In genomic region chr3:143600762-143601161, GRCh38 we compare ENCODE assay signal across 19 cellular contexts.
A peak's percentile ranks its signal among the peaks of the same experiment; 100 is the strongest.
DNase-seq lines count a peak whose midpoint lies in the region; ATAC-seq and TF ChIP-seq lines count a peak whose summit lies in the region.
"Had no signal": no experiment of that assay in that cellular context is flagged by ENCODE, and none has a peak within 500 bp of the region (broad histone marks: within the 10 kb centered on the region; RNA-seq: fewer than 3 reads in every experiment).

No MANE protein-coding gene starts in this region.

- H3K27ac ChIP-seq in esophagus muscularis mucosa (replicated peaks in 1 of 4) (no peak overlapping the region), WERI-Rb-1 (no peak overlapping the region)
- H3K27ac ChIP-seq: 22Rv1, ascending aorta, SJSA1 had no signal

- ATAC-seq in sciatic nerve = peak; percentile 53
- ATAC-seq: HepG2 had no signal

- WGBS in esophagus muscularis mucosa = 72% methylated on average over 1 of the region's 1 CpG

- H3K9me3 ChIP-seq in esophagus muscularis mucosa (no peaks in the 10 kb centered on the region), WERI-Rb-1 (ENCODE audit: severe bottlenecking) (no peaks in the 10 kb centered on the region)
- H3K9me3 ChIP-seq: ascending aorta, heart left ventricle, SJSA1 had no signal

- TF ChIP-seq CTCF in esophagus muscularis mucosa (IDR thresholded peaks at IDR 0.05) = no peak
- TF ChIP-seq CTCF in WERI-Rb-1 (IDR thresholded peaks at IDR 0.05; ENCODE audit: low read depth, low read length) = no peak

- H3K4me3 ChIP-seq in esophagus muscularis mucosa (no peak overlapping the region), WERI-Rb-1 (ENCODE audit: low read depth, low read length) (no peak overlapping the region)
- H3K4me3 ChIP-seq: ascending aorta, heart left ventricle, SJSA1 had no signal

- peaks cover 0 to 7% (median 4%) of the 10 kb centered on the region in 4 donors for H3K4me1 ChIP-seq in esophagus muscularis mucosa
- H3K4me1 ChIP-seq: ascending aorta, SJSA1 had no signal

- H3K36me3 ChIP-seq in esophagus muscularis mucosa (no peaks in the 10 kb centered on the region), WERI-Rb-1 (no peaks in the 10 kb centered on the region)
- H3K36me3 ChIP-seq: ascending aorta, heart left ventricle, SJSA1 had no signal

- TF ChIP-seq EP300 in esophagus muscularis mucosa (IDR thresholded peaks at IDR 0.05) = no peak

- no peak for TF ChIP-seq POLR2A in esophagus muscularis mucosa (IDR thresholded peaks at IDR 0.05; ENCODE audit: low read depth)

- intact Hi-C loops in esophagus muscularis mucosa (cut with DNase I) (no loop called here), sciatic nerve (cut with DNase I) (no loop called here)

- peak; percentile 7 for DNase-seq in DMS153 (lab: John Stamatoyannopoulos, UW)
- no peak for DNase-seq in DMS153 treated with DMSO at 0.1 percent for 48 hours (lab: John Stamatoyannopoulos, UW; ENCODE audit: unreplicated experiment)
- peak; percentile 69 for DNase-seq in SIG-M5 treated with dmso at 0.1 percent for 504 hours (lab: John Stamatoyannopoulos, UW; ENCODE audit: unreplicated experiment)
- DNase-seq in esophagus muscularis mucosa (ENCODE audit: extremely low spot score) = peak; percentile 26
- no peak for DNase-seq in sciatic nerve (ENCODE audit: low spot score)
- DNase-seq in NCI-H2107 treated with DMSO at 0.1 percent for 48 hours (lab: John Stamatoyannopoulos, UW; ENCODE audit: unreplicated experiment) = no peak
- no peak for DNase-seq in WERI-Rb-1
- DNase-seq in NCI-H226 = no peak
- DNase-seq: activated CD4-positive, alpha-beta T cell treated with anti-CD3 and anti-CD28 coated beads for 48 hours; activated naive CD4-positive, alpha-beta T cell treated with anti-CD3 and anti-CD28 coated beads for 36 hours; CD4-positive, CD25-positive, alpha-beta regulatory T cell; heart left ventricle; NCI-H187; NCI-H510A; stimulated activated naive CD4-positive, alpha-beta T cell treated with Interleukin-2 at 50 U/mL for 16 hours had no signal

- H3K27me3 ChIP-seq in esophagus muscularis mucosa (no peaks in the 10 kb centered on the region), WERI-Rb-1 (ENCODE audit: insufficient read depth, low read depth, severe bottlenecking) (peaks cover 3% of the 10 kb centered on the region)
- H3K27me3 ChIP-seq: ascending aorta, heart left ventricle, SJSA1 had no signal

Comparison
In these comparisons a context has a peak if more than half of its experiments do, and no peak if none do; other contexts are left out.
1. DNase-seq: peak in DMS153 (single experiment), SIG-M5 treated with dmso at 0.1 percent for 504 hours (single experiment) and esophagus muscularis mucosa (single experiment); none in DMS153 treated with DMSO at 0.1 percent for 48 hours (single experiment), sciatic nerve (single experiment), NCI-H2107 treated with DMSO at 0.1 percent for 48 hours (single experiment), WERI-Rb-1 (single experiment) and NCI-H226 (single experiment).